ENCODE assay signal across 10 cellular contexts in the genomic region with DNA sequence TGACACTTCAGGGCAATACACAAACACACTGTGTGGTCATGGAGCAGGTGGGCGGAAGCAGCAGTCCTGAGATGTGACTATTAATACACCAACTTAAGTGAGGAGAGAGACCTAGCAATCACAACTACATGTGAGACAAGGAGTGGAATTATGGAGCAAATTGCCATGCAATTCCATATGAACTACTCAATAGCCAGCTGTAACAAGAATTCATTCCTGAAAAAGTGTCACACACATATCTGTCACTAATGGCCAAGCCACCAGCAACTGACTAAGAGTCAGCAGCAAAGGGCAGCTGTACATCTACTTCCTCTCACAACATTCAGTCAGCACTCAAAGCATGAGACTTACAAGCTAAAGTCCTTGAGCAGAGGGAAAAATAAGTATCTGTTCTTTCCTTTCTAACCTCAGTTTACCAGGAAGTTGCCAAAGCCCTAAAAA. TPM values are rescaled to one million over a fixed set of nuclear protein-coding genes. Genes with fewer than 3 reads are reported as not detected.
A peak's percentile ranks its signal among the peaks of the same experiment; 100 is the strongest.
DNase-seq lines count a peak whose midpoint lies in the region; ATAC-seq and TF ChIP-seq lines count a peak whose summit lies in the region.
"Had no signal": no experiment of that assay in that cellular context is flagged by ENCODE, and none has a peak within 500 bp of the region (broad histone marks: within the 10 kb centered on the region; RNA-seq: fewer than 3 reads in every experiment).

No MANE protein-coding gene starts in this region.

- H3K27ac Mint-ChIP-seq in CD8-positive, alpha-beta T cell = peak overlapping the region; percentile 60
- H3K27ac Mint-ChIP-seq in activated naive CD8-positive, alpha-beta T cell treated with anti-CD3 and anti-CD28 coated beads, Interleukin-2, amount 50 U/mL, for 24 hours = peak overlapping the region; percentile 49
- H3K27ac Mint-ChIP-seq in neural crest cell (ENCODE audit: unreplicated experiment) = peak overlapping the region; percentile 22

- no peaks in the 10 kb centered on the region for H3K27me3 ChIP-seq in CD8-positive, alpha-beta T cell (ENCODE audit: insufficient read depth, low read length)
- H3K27me3 ChIP-seq: sigmoid colon had no signal

- ATAC-seq in CD8-positive, alpha-beta T cell = no peak
- no peak for ATAC-seq in activated naive CD8-positive, alpha-beta T cell treated with anti-CD3 and anti-CD28 coated beads, Interleukin-2, amount 50 U/mL, for 24 hours
- no peak for ATAC-seq in GM18511 (IDR thresholded peaks at IDR 0.05; ENCODE audit: unreplicated experiment)

- H3K4me1 ChIP-seq in CD8-positive, alpha-beta T cell (ENCODE audit: insufficient read depth, low read length) = peaks cover 59% of the 10 kb centered on the region
- H3K4me1 ChIP-seq in HEK293 (ENCODE audit: control insufficient read depth, insufficient read depth, low read length) = peaks cover 12% of the 10 kb centered on the region

- no peak overlapping the region for H3K27ac ChIP-seq in CD8-positive, alpha-beta T cell (ENCODE audit: low read depth, low read length)
- no peak overlapping the region for H3K27ac ChIP-seq in HEK293 (ENCODE audit: extremely low read depth, low read depth, low read length)

- H3K4me3 ChIP-seq in CD8-positive, alpha-beta T cell (ENCODE audit: low read depth, low read length) = no peak overlapping the region
- no peak overlapping the region for H3K4me3 ChIP-seq in HEK293 (ENCODE audit: low read depth, low read length)
- H3K4me3 ChIP-seq: sigmoid colon had no signal

- no peaks in the 10 kb centered on the region for H3K27me3 Mint-ChIP-seq in CD8-positive, alpha-beta T cell (ENCODE audit: low read depth)
- H3K27me3 Mint-ChIP-seq in activated naive CD8-positive, alpha-beta T cell treated with anti-CD3 and anti-CD28 coated beads, Interleukin-2, amount 50 U/mL, for 24 hours = no peaks in the 10 kb centered on the region
- peaks cover 6% of the 10 kb centered on the region for H3K27me3 Mint-ChIP-seq in neural crest cell (ENCODE audit: low read depth)

- no peaks in the 10 kb centered on the region for H3K9me3 Mint-ChIP-seq in CD8-positive, alpha-beta T cell
- no peaks in the 10 kb centered on the region for H3K9me3 Mint-ChIP-seq in activated naive CD8-positive, alpha-beta T cell treated with anti-CD3 and anti-CD28 coated beads, Interleukin-2, amount 50 U/mL, for 24 hours
- no peaks in the 10 kb centered on the region for H3K9me3 Mint-ChIP-seq in neural crest cell

- peaks cover 61% of the 10 kb centered on the region for H3K4me1 Mint-ChIP-seq in CD8-positive, alpha-beta T cell (ENCODE audit: low read depth)
- H3K4me1 Mint-ChIP-seq in activated naive CD8-positive, alpha-beta T cell treated with anti-CD3 and anti-CD28 coated beads, Interleukin-2, amount 50 U/mL, for 24 hours = peaks cover 61% of the 10 kb centered on the region
- peaks cover 24% of the 10 kb centered on the region for H3K4me1 Mint-ChIP-seq in neural crest cell

- POLR2A ChIA-PET in CD8-positive, alpha-beta T cell (lab: Charles Lee) = interaction anchor here (0.6 to 2.0 kb wide), 6 partner anchors 8 to 49 kb away, joined by 3 to 4 read pairs (median 3); no protein-coding TSS in a partner anchor
- POLR2A ChIA-PET in HEK293 (lab: Yijun Ruan, JAX) = interaction anchor here (0.6 to 1.3 kb wide), 2 partner anchors 30 to 52 kb away, joined by 3 to 4 read pairs; no protein-coding TSS in a partner anchor

- CTCF ChIA-PET in CD8-positive, alpha-beta T cell (lab: Charles Lee) = interaction anchor here (1.1 to 1.3 kb wide), 2 partner anchors 12 to 22 kb away, joined by 3 to 4 read pairs; no protein-coding TSS in a partner anchor
- CTCF ChIA-PET in HEK293 (lab: Yijun Ruan, JAX) = interaction anchor here (1.7 kb wide), 1 partner anchor 167 kb away, joined by 3 read pairs; no protein-coding TSS in a partner anchor

- peaks cover 29% of the 10 kb centered on the region for H3K36me3 Mint-ChIP-seq in CD8-positive, alpha-beta T cell
- H3K36me3 Mint-ChIP-seq in activated naive CD8-positive, alpha-beta T cell treated with anti-CD3 and anti-CD28 coated beads, Interleukin-2, amount 50 U/mL, for 24 hours (ENCODE audit: low read depth) = peaks cover 8% of the 10 kb centered on the region
- peaks cover 2% of the 10 kb centered on the region for H3K36me3 Mint-ChIP-seq in neural crest cell (ENCODE audit: low read depth)

- no peak for TF ChIP-seq CTCF in CD8-positive, alpha-beta T cell (IDR thresholded peaks at IDR 0.05)
- no peak for TF ChIP-seq CTCF in HEK293 (tag by site-specific recombination; IDR thresholded peaks at IDR 0.05)
- TF ChIP-seq CTCF in neural crest cell (conservative IDR thresholded peaks at IDR 0.05) = no peak

- intact Hi-C loops in CD8-positive, alpha-beta T cell (cut with DNase I, micrococcal nuclease) = no loop called here

- no peaks in the 10 kb centered on the region for H3K9me3 ChIP-seq in CD8-positive, alpha-beta T cell (ENCODE audit: low read length)
- no peaks in the 10 kb centered on the region for H3K9me3 ChIP-seq in HEK293 (ENCODE audit: control insufficient read depth, insufficient read depth, low read depth, low read length)
- H3K9me3 ChIP-seq: sigmoid colon had no signal

- H3K36me3 ChIP-seq in CD8-positive, alpha-beta T cell (ENCODE audit: insufficient read depth, low read length) = no peaks in the 10 kb centered on the region
- no peaks in the 10 kb centered on the region; a peak in 1 of 3 replicates for H3K36me3 ChIP-seq in HEK293 (ENCODE audit: control insufficient read depth in 2 of 2, insufficient read depth in 1 of 2, low read length in 2 of 2)

- no peak for DNase-seq in CD8-positive, alpha-beta T cell
- DNase-seq in activated naive CD8-positive, alpha-beta T cell treated with anti-CD3 and anti-CD28 coated beads, Interleukin-2, amount 50 U/mL, for 24 hours = no peak
- DNase-seq in neural crest cell (ENCODE audit: low read depth, low spot score) (no peak), glomerular visceral epithelial cell (ENCODE audit: extremely low spot score) (no peak), cerebellum (ENCODE audit: low spot score) (no peak)
- DNase-seq: activated CD4-positive, alpha-beta T cell treated with anti-CD3 and anti-CD28 coated beads for 48 hours; NCI-H187; sigmoid colon had no signal

- H3K4me3 Mint-ChIP-seq in CD8-positive, alpha-beta T cell = no peak overlapping the region
- H3K4me3 Mint-ChIP-seq in activated naive CD8-positive, alpha-beta T cell treated with anti-CD3 and anti-CD28 coated beads, Interleukin-2, amount 50 U/mL, for 24 hours = no peak overlapping the region
- H3K4me3 Mint-ChIP-seq in neural crest cell = no peak overlapping the region

TF ChIP-seq in HEK293, 187 proteins besides CTCF, POLR2A, EP300 and RAD21:
- TF ChIP-seq, protein P1, sequence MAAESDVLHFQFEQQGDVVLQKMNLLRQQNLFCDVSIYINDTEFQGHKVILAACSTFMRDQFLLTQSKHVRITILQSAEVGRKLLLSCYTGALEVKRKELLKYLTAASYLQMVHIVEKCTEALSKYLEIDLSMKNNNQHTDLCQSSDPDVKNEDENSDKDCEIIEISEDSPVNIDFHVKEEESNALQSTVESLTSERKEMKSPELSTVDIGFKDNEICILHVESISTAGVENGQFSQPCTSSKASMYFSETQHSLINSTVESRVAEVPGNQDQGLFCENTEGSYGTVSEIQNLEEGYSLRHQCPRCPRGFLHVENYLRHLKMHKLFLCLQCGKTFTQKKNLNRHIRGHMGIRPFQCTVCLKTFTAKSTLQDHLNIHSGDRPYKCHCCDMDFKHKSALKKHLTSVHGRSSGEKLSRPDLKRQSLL (tag by site-specific recombination; IDR thresholded peaks at IDR 0.05) = no peak
- TF ChIP-seq, protein P2, sequence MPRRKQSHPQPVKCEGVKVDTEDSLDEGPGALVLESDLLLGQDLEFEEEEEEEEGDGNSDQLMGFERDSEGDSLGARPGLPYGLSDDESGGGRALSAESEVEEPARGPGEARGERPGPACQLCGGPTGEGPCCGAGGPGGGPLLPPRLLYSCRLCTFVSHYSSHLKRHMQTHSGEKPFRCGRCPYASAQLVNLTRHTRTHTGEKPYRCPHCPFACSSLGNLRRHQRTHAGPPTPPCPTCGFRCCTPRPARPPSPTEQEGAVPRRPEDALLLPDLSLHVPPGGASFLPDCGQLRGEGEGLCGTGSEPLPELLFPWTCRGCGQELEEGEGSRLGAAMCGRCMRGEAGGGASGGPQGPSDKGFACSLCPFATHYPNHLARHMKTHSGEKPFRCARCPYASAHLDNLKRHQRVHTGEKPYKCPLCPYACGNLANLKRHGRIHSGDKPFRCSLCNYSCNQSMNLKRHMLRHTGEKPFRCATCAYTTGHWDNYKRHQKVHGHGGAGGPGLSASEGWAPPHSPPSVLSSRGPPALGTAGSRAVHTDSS (tag by site-specific recombination; IDR thresholded peaks at IDR 0.05) = no peak
- TF ChIP-seq ZFHX2 (tag by site-specific recombination; conservative IDR thresholded peaks at IDR 0.05) (0 out of 2 replicates have a peak, but pooled peaks have one; percentile 8), SALL2 (tag by site-specific recombination; IDR thresholded peaks at IDR 0.05; ENCODE audit: borderline replicate concordance) (no peak)
- TF ChIP-seq, protein P3, sequence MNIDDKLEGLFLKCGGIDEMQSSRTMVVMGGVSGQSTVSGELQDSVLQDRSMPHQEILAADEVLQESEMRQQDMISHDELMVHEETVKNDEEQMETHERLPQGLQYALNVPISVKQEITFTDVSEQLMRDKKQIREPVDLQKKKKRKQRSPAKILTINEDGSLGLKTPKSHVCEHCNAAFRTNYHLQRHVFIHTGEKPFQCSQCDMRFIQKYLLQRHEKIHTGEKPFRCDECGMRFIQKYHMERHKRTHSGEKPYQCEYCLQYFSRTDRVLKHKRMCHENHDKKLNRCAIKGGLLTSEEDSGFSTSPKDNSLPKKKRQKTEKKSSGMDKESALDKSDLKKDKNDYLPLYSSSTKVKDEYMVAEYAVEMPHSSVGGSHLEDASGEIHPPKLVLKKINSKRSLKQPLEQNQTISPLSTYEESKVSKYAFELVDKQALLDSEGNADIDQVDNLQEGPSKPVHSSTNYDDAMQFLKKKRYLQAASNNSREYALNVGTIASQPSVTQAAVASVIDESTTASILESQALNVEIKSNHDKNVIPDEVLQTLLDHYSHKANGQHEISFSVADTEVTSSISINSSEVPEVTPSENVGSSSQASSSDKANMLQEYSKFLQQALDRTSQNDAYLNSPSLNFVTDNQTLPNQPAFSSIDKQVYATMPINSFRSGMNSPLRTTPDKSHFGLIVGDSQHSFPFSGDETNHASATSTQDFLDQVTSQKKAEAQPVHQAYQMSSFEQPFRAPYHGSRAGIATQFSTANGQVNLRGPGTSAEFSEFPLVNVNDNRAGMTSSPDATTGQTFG (tag by site-specific recombination; IDR thresholded peaks at IDR 0.05; ENCODE audit: borderline replicate concordance) = no peak

RNA-seq across cellular contexts. Expression of a gene that starts 46.2 kb away (rescaled TPM):
- total RNA-seq in CD8-positive, alpha-beta T cell = 1 to 10 TPM in 1 of 2 experiments, not detected in 1; 1.1 TPM
- total RNA-seq in neural crest cell (6.1 and 7.0 TPM in 2 replicates), cerebellum (1.00 TPM)

RNA-seq across cellular contexts. Expression of a gene that starts 51.3 kb away (rescaled TPM):
- total RNA-seq in CD8-positive, alpha-beta T cell = 10 to 100 TPM; 91.6 to 95.0 TPM
- total RNA-seq in neural crest cell (81.9 and 83.1 TPM in 2 replicates), cerebellum (15.2 TPM)

RNA-seq across cellular contexts. Expression of a gene that starts 55.5 kb away (rescaled TPM):
- not detected for total RNA-seq in CD8-positive, alpha-beta T cell
- not detected in 2 replicates for total RNA-seq in neural crest cell
- total RNA-seq in cerebellum = not detected
- total RNA-seq: sigmoid colon had no signal
